In the genomic region with DNA sequence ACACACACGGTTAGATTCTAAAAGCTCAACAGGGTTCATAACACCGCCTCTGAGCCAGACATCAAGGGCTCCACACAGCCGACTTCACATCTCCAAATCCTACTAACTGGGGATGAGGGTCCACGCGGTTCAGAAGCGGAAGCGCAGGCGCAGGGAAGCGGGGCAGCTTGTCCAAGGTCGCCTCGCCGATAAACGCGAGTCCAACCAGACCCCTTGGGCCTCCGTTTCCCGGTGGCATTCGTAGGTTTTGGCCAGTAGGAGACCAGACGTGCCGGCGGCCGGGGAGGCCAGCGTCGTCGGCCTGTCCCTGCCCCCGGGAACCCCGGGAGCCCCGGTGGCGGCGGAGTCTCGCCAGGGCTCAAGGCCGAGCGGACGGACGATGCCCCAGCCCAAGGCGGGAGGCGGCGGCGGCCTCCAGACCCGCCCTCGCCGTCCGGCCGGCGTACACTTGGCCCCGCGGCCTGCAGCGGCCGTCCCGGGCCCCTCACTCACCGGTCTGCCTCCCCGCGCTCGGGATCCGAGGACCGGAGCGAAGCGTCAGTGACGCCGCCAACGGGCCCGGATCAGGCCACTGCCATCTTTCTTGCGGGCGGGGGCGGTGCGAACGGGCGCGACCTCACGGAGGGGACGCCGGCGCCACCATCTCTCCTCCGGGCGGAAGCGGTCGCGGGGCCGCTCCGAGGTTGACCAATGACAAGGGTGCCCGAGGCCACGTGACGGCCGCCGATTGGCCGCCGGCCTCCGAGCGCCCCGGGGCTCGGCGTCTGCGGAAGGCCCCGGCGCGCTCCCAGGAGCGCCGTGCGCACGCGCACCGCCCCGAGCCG, we compare ENCODE assay signal across 8 cellular contexts. TPM values are rescaled to one million over a fixed set of nuclear protein-coding genes. Genes with fewer than 3 reads are reported as not detected.
DNase-seq lines count a peak whose midpoint lies in the region; ATAC-seq lines count a peak whose summit lies in the region.

Gene SDF4, minus strand, starts transcription at position 602 of the 824 bp plus-strand sequence. CDS start 3,229 bp downstream, outside the sequence.

- H3K27ac Mint-ChIP-seq in IgD-negative memory B cell: peak within 1 kb of the TSS; percentile 86 to 93 (median 93)

- H3K36me3 Mint-ChIP-seq in IgD-negative memory B cell: no peaks in the 10 kb centered on the region

- H3K4me1 Mint-ChIP-seq in IgD-negative memory B cell: peaks cover 3 to 20% (median 19%) of the 10 kb centered on the region in 3 donors

- peak within 1 kb of the TSS; percentile 91 to 97 (median 95) for H3K4me3 Mint-ChIP-seq in IgD-negative memory B cell

- ATAC-seq in GM21576 (IDR thresholded peaks at IDR 0.05; ENCODE audit: unreplicated experiment): peak; percentile 82

- no peaks in the 10 kb centered on the region for H3K27me3 Mint-ChIP-seq in IgD-negative memory B cell

- H3K9me3 Mint-ChIP-seq in IgD-negative memory B cell: no peaks in the 10 kb centered on the region

- DNase-seq in DMS114 treated with DMSO at 0.1 percent for 48 hours (lab: John Stamatoyannopoulos, UW; ENCODE audit: unreplicated experiment) (peak; percentile 85), OCI-M1 (lab: John Stamatoyannopoulos, UW) (peak; percentile 99), activated T-cell treated with anti-CD3 and anti-CD28 coated beads for 24 hours (ENCODE audit: low read depth) (peak; percentile 95), epidermal melanocyte (ENCODE audit: insufficient read length, low spot score) (peak; percentile 100), middle frontal gyrus (ENCODE audit: extremely low spot score, low spot score) (peak; percentile 94)
- peak; percentile 93 to 95 for DNase-seq in stimulated activated CD8-positive, alpha-beta memory T cell treated with anti-CD3 and anti-CD28 coated beads, Interleukin-2, amount 100 ng/mL, for 1 hour (ENCODE audit: low read depth in 2 of 2)

RNA-seq across cellular contexts. Expression of gene SDF4, which starts in this region (rescaled TPM):
- polyA plus RNA-seq in IgD-negative memory B cell: 121 TPM

Comparison
In these comparisons a context has a peak if more than half of its experiments do, and no peak if none do; other contexts are left out.
1. Peak in every context shown above with its lines: DNase-seq and ATAC-seq.